ENCODE assay signal across 10 cellular contexts in the genomic region with DNA sequence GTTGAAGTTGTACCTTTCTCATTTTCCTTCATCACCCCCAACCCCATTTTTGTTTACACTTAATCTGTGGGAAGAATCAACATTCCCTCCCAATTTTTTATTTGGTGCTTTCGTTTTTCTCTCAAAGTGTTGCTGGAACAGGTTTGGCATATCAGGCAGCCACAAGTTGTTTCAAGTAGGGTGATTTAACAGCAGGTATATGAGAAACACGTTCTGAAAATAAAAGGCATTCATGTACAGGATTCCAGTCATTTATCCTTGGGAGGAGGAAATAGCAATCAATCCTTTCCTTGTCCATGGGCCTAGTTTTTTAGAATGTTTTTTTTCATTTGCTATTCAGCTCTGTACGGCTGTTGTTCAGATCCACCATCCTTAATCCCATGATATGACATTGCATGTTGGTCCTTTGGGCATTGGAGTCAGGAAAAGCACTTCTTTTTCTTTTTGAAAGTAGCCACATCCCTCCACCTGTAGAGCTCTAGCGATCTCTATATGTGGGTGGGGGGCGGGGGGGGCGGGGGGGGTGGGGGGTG.
DNase-seq lines count a peak whose midpoint lies in the region; ATAC-seq and TF ChIP-seq lines count a peak whose summit lies in the region.
"Had no signal": no experiment of that assay in that cellular context is flagged by ENCODE, and none has a peak within 500 bp of the region (broad histone marks: within the 10 kb centered on the region; RNA-seq: fewer than 3 reads in every experiment).

No MANE protein-coding gene starts in this region.

- TF ChIP-seq CTCF in RWPE2 (IDR thresholded peaks at IDR 0.05; ENCODE audit: poor library complexity, severe bottlenecking) (no peak), psoas muscle (IDR thresholded peaks at IDR 0.05) (no peak), adrenal gland (IDR thresholded peaks at IDR 0.05) (no peak), lower leg skin (IDR thresholded peaks at IDR 0.05) (no peak)

- H3K4me3 ChIP-seq in RWPE2 (ENCODE audit: severe bottlenecking) (no peak overlapping the region), psoas muscle (peak overlapping the region; percentile 41), adrenal gland (no peak overlapping the region), lower leg skin (ENCODE audit: low read depth, poor library complexity, severe bottlenecking) (no peak overlapping the region)
- H3K4me3 ChIP-seq: HAP-1 had no signal

- DNase-seq in NCI-H82 (lab: John Stamatoyannopoulos, UW) (peak; percentile 41), NCI-H82 treated with DMSO at 0.1 percent for 48 hours (lab: John Stamatoyannopoulos, UW; ENCODE audit: unreplicated experiment) (no peak), RWPE2 (ENCODE audit: low spot score) (no peak), psoas muscle (no peak), DMS53 treated with DMSO at 0.1 percent for 48 hours (lab: John Stamatoyannopoulos, UW; ENCODE audit: unreplicated experiment) (no peak), adrenal gland (no peak), lower leg skin (ENCODE audit: low spot score in 2 of 2) (no peak)
- DNase-seq: activated naive CD4-positive, alpha-beta T cell treated with Interleukin-2 at 50 U/mL for 16 hours had no signal

- no peak for TF ChIP-seq POLR2A in adrenal gland (IDR thresholded peaks at IDR 0.05)
- TF ChIP-seq POLR2A in lower leg skin (IDR thresholded peaks at IDR 0.05) = no peak

- H3K4me1 ChIP-seq in RWPE2 (ENCODE audit: insufficient read depth, poor library complexity, severe bottlenecking) = peaks cover 25% of the 10 kb centered on the region
- H3K4me1 ChIP-seq in psoas muscle = peaks cover 80% of the 10 kb centered on the region
- H3K4me1 ChIP-seq in adrenal gland (replicated peaks in 1 of 2) = peaks cover 18 to 48% of the 10 kb centered on the region in 2 donors

- no peaks in the 10 kb centered on the region for H3K27me3 ChIP-seq in RWPE2 (ENCODE audit: insufficient read depth, poor library complexity, severe bottlenecking)
- no peaks in the 10 kb centered on the region for H3K27me3 ChIP-seq in psoas muscle (ENCODE audit: insufficient read depth in 3 of 3, low read length in 2 of 3)
- H3K27me3 ChIP-seq in adrenal gland = no peaks in the 10 kb centered on the region

- intact Hi-C loops in psoas muscle (cut with DNase I) (loop anchor here in 1 of 2 donors (10.0 kb wide), 1 partner anchor 69 kb away; no protein-coding TSS in a partner anchor), adrenal gland (cut with DNase I) (no loop called here), lower leg skin (cut with DNase I; ENCODE audit: low total_unique reads) (no loop called here)

- WGBS in psoas muscle, 3 donors = 32 to 38% (median 33%) methylated on average over 6 of the region's 6 CpGs
- WGBS in adrenal gland, 4 donors = 23 to 32% (median 25%) methylated on average over 6 of the region's 6 CpGs
- WGBS in lower leg skin, 2 donors = 18 to 22% methylated on average over 6 of the region's 6 CpGs

- H3K9me3 ChIP-seq in RWPE2 (ENCODE audit: severe bottlenecking) (no peaks in the 10 kb centered on the region), psoas muscle (no peaks in the 10 kb centered on the region), adrenal gland (replicated peaks in 1 of 3) (no peaks in the 10 kb centered on the region)
- H3K9me3 ChIP-seq: HAP-1 had no signal

- ATAC-seq in RWPE2 (ENCODE audit: low read depth) (no peak), esophagus mucosa (peak; percentile 52), psoas muscle (no peak)

- peak overlapping the region; percentile 41 for H3K27ac ChIP-seq in RWPE2 (ENCODE audit: poor library complexity, severe bottlenecking)
- H3K27ac ChIP-seq in psoas muscle = peak overlapping the region; percentile 82
- H3K27ac ChIP-seq in adrenal gland = peak overlapping the region in 1 of 5 donors; percentile 2

- H3K36me3 ChIP-seq in RWPE2 (ENCODE audit: low read depth) = no peaks in the 10 kb centered on the region; the same call in 1 of the 2 replicates
- H3K36me3 ChIP-seq in psoas muscle (ENCODE audit: insufficient read depth in 1 of 2, low read depth in 1 of 2) = no peaks in the 10 kb centered on the region
- H3K36me3 ChIP-seq in adrenal gland (replicated peaks in 1 of 2) = no peaks in the 10 kb centered on the region
- H3K36me3 ChIP-seq: HAP-1 had no signal
